8 cellular contexts compared by ENCODE assay signal in genomic region chr18:2907459-2908145, GRCh38.
DNase-seq lines count a peak whose midpoint lies in the region; ATAC-seq and TF ChIP-seq lines count a peak whose summit lies in the region.

No MANE protein-coding gene starts in this region.

- TF ChIP-seq EP300 in upper lobe of left lung (IDR thresholded peaks at IDR 0.05), result no peak

- no peak for TF ChIP-seq CTCF in VCaP (conservative IDR thresholded peaks at IDR 0.05)
- TF ChIP-seq CTCF in kidney epithelial cell (IDR thresholded peaks at IDR 0.05; ENCODE audit: insufficient read depth, low read length, poor library complexity, severe bottlenecking), result no peak
- no peak for TF ChIP-seq CTCF in upper lobe of left lung (IDR thresholded peaks at IDR 0.05)

- intact Hi-C loops in cardiac septum (cut with DNase I), result loop anchor here (10.0 kb wide), 1 partner anchor 123 kb away; no protein-coding TSS in a partner anchor
- intact Hi-C loops in Right ventricle myocardium inferior (cut with DNase I), result loop anchor here (10.0 kb wide), 1 partner anchor 113 kb away; no protein-coding TSS in a partner anchor

- H3K27ac ChIP-seq in VCaP, result peak overlapping the region; percentile 94
- H3K27ac ChIP-seq in upper lobe of left lung, result peak overlapping the region; percentile 72 to 93 (median 84)

- WGBS in upper lobe of left lung, 2 donors, result 53 to 59% methylated on average over 6 to 7 of the region's 7 CpGs

- TF ChIP-seq POLR2A in upper lobe of left lung (IDR thresholded peaks at IDR 0.05), result no peak

- peak overlapping the region; percentile 62 for H3K4me3 ChIP-seq in kidney epithelial cell (ENCODE audit: low read depth, low read length)
- peak overlapping the region; percentile 57 to 76 (median 70) for H3K4me3 ChIP-seq in upper lobe of left lung

- peaks cover 24 to 45% (median 27%) of the 10 kb centered on the region in 4 donors for H3K4me1 ChIP-seq in upper lobe of left lung

- H3K27me3 ChIP-seq in kidney epithelial cell (ENCODE audit: control insufficient read depth, insufficient read depth, low read length) (peaks cover 3% of the 10 kb centered on the region), upper lobe of left lung (no peaks in the 10 kb centered on the region)

- H3K36me3 ChIP-seq in kidney epithelial cell (ENCODE audit: control insufficient read depth, insufficient read depth, low read length) (no peaks in the 10 kb centered on the region), upper lobe of left lung (peaks cover 0 to 35% (median 19%) of the 10 kb centered on the region in 4 donors)

- ATAC-seq in Right ventricle myocardium inferior (no peak), upper lobe of left lung (ENCODE audit: low FRiP score in 2 of 2) (no peak)

- DNase-seq in cardiac septum (ENCODE audit: low spot score) (peak; percentile 55), Right ventricle myocardium inferior (ENCODE audit: missing footprints) (no peak), kidney epithelial cell (ENCODE audit: low read depth) (no peak), upper lobe of left lung (peak; percentile 27 to 39), NCI-H2029 treated with DMSO at 0.1 percent for 48 hours (lab: John Stamatoyannopoulos, UW) (no peak), DMS53 (lab: John Stamatoyannopoulos, UW) (no peak)
- no peak for DNase-seq in activated CD4-positive, alpha-beta T cell treated with anti-CD3 and anti-CD28 coated beads for 1 hour

- no peaks in the 10 kb centered on the region for H3K9me3 ChIP-seq in upper lobe of left lung

Comparison
In these comparisons a context has a peak if more than half of its experiments do, and no peak if none do; other contexts are left out.
1. DNase-seq: peak in cardiac septum (single experiment) and upper lobe of left lung (2 of 2); none in Right ventricle myocardium inferior (single experiment), kidney epithelial cell (single experiment), NCI-H2029 treated with DMSO at 0.1 percent for 48 hours (single experiment), activated CD4-positive, alpha-beta T cell treated with anti-CD3 and anti-CD28 coated beads for 1 hour (single experiment) and DMS53 (single experiment).